Comparison of ENCODE assay signal across 8 cellular contexts in the genomic region with DNA sequence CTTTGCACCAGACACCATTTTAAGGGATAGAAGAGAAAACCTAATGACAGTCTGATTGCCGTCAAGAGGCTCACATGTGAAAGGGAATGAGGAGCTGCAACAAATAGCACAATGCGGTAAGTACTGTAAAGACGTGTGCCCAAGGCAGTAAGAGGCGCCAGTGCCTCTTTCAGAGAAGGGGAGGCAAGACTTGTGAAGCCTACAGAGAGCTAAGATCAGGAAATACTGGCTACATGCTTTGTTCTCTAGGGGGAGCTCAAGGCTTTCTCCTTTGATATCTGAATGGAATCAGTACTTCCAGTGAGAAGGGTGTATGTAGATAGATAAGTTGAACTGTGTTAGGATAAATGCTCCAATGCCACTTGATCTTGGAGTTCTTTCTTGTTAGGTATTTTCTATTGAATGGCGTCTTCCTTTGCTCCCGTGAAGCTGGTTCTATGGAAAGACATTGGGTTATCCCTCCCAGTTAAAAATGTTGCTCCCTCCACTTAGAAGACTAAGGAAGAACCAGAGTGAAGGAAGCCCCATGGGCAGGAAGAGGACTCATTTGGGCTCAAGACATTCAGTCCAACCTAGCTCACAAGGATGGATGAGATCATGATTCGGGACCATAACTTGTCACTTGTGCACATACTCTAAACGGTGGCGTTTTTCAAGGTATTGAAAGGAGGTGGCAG. TPM values are rescaled to one million over a fixed set of nuclear protein-coding genes. Genes with fewer than 3 reads are reported as not detected.
DNase-seq lines count a peak whose midpoint lies in the region; ATAC-seq lines count a peak whose summit lies in the region.

No MANE protein-coding gene starts in this region.

- ATAC-seq in GM18519 (IDR thresholded peaks at IDR 0.05; ENCODE audit: low FRiP score, unreplicated experiment) (peak; percentile 97), HG02943 (IDR thresholded peaks at IDR 0.05; ENCODE audit: low read depth, unreplicated experiment) (peak; percentile 62), esophagus mucosa (peak; percentile 91)

- DNase-seq in CD1c-positive myeloid dendritic cell (ENCODE audit: extremely low spot score) (peak; percentile 55), NCI-H1436 (lab: John Stamatoyannopoulos, UW) (peak; percentile 74), SKM-1 treated with dmso at 0.1 percent for 144 hours (lab: John Stamatoyannopoulos, UW; ENCODE audit: unreplicated experiment) (peak; percentile 65), myocyte (ENCODE audit: low read depth) (peak; percentile 83)
- no peak for DNase-seq in activated CD4-positive, CD25-positive, alpha-beta regulatory T cell (lab: John Stamatoyannopoulos, UW)

RNA-seq across cellular contexts. Expression of a gene that starts 23.5 kb away (rescaled TPM):
- total RNA-seq in esophagus mucosa = 0.08 TPM
- not detected in 2 replicates for total RNA-seq in myocyte
- 0.13 TPM for polyA plus RNA-seq in myocyte (2012)

Comparison
In these comparisons a context has a peak if more than half of its experiments do, and no peak if none do; other contexts are left out.
1. DNase-seq: peak in CD1c-positive myeloid dendritic cell (single experiment), NCI-H1436 (single experiment), SKM-1 treated with dmso at 0.1 percent for 144 hours (single experiment) and myocyte (single experiment); none in activated CD4-positive, CD25-positive, alpha-beta regulatory T cell (0 of 4).
2. Peak in every context shown above with its lines, with median percentiles within 50 percentile points of each other: ATAC-seq.